32 cellular contexts compared by ENCODE assay signal in genomic region chr2:198488964-198489363, GRCh38.
A peak's percentile ranks its signal among the peaks of the same experiment; 100 is the strongest.
DNase-seq lines count a peak whose midpoint lies in the region; ATAC-seq, FAIRE-seq and TF ChIP-seq lines count a peak whose summit lies in the region.
"Had no signal": no experiment of that assay in that cellular context is flagged by ENCODE, and none has a peak within 500 bp of the region (broad histone marks: within the 10 kb centered on the region; RNA-seq: fewer than 3 reads in every experiment).

No MANE protein-coding gene starts in this region.

- intact Hi-C loops in HepG2 (cut with micrococcal nuclease; ENCODE audit: unreplicated experiment) = no loop called here
- intact Hi-C loops in right lobe of liver (cut with DNase I) = no loop called here
- intact Hi-C loops in kidney (cut with DNase I) = no loop called here
- intact Hi-C loops in adrenal gland (cut with DNase I) = no loop called here

- H3K9ac ChIP-seq in HepG2 (ENCODE audit: insufficient read depth, low read depth, low read length) (no peak overlapping the region), kidney (ENCODE audit: low read length in 2 of 2) (no peak overlapping the region)
- H3K9ac ChIP-seq: BLaER1; BLaER1 treated with 17β-estradiol and CSF1 and Interleukin-3, amounts not matched to agents 10 nM and 100 nM had no signal

- H3K4me3 ChIP-seq in HepG2 (replicated peaks in 1 of 3; ENCODE audit: insufficient read depth in 1 of 3, low read depth in 2 of 3, low read length in 3 of 3) (no peak overlapping the region), right lobe of liver (no peak overlapping the region), A549 (no peak overlapping the region), kidney (ENCODE audit: low read length in 2 of 2) (no peak overlapping the region), adrenal gland (no peak overlapping the region)
- H3K4me3 ChIP-seq: BLaER1; BLaER1 treated with 17β-estradiol and CSF1 and Interleukin-3, amounts not matched to agents 10 nM and 100 nM had no signal

- POLR2A ChIA-PET in HepG2 (lab: Yijun Ruan, JAX) = no interaction called here
- POLR2A ChIA-PET in A549 (lab: Yijun Ruan, JAX) = no interaction called here

- H3K27ac ChIP-seq in HepG2 (ENCODE audit: extremely low read length, insufficient read depth, low read length) (no peak overlapping the region), right lobe of liver (no peak overlapping the region), A549 (no peak overlapping the region), kidney (ENCODE audit: low read depth in 2 of 2, low read length in 2 of 2) (no peak overlapping the region), adrenal gland (no peak overlapping the region)
- H3K27ac ChIP-seq: 22Rv1; BLaER1; BLaER1 treated with 17β-estradiol and CSF1 and Interleukin-3, amounts not matched to agents 10 nM and 100 nM; C4-2B had no signal

- no peak for FAIRE-seq in HepG2 (lab: Jason Lieb, UNC)
- FAIRE-seq in A549 (lab: Jason Lieb, UNC) = no peak
- peak; percentile 23 for FAIRE-seq in kidney (lab: Jason Lieb, UNC)
- FAIRE-seq: A204.1, D721Med had no signal

- CTCF ChIA-PET in HepG2 (lab: Yijun Ruan, JAX; ENCODE audit: low intra/inter-chr PET ratio, low total read pairs) = no interaction called here
- CTCF ChIA-PET in A549 (lab: Yijun Ruan, JAX) = no interaction called here

- in situ Hi-C loops in HepG2 (cut with HindIII; ENCODE audit: extremely low pct_ligation_motif_present, low pct_unique_long_range_greater_than_20kb) = no loop called here

- DNase-seq in HepG2 (ENCODE audit: low spot score) (no peak), right lobe of liver (no peak), A549 (ENCODE audit: low read depth in 1 of 2, low spot score in 1 of 2) (no peak), kidney (no peak), adrenal gland (no peak)
- DNase-seq: 8988T; ACHN; AML-193; BE2C; C1 segment of cervical spinal cord; Caco-2; Calu3; CD4-positive, alpha-beta memory T cell; CD4-positive, alpha-beta T cell; CD4-positive, CD25-positive, alpha-beta regulatory T cell; CD8-positive, alpha-beta memory T cell; CD8-positive, alpha-beta T cell; COR-L47; DMS 273 treated with DMSO at 0.1 percent for 48 hours; DMS153; DMS53; DMS79; DMS79 treated with DMSO at 0.1 percent for 48 hours; DND-41; EL had no signal

- no peaks in the 10 kb centered on the region for H3K79me2 ChIP-seq in HepG2 (ENCODE audit: insufficient read depth, low read length)

- no peaks in the 10 kb centered on the region for H4K20me1 ChIP-seq in HepG2 (ENCODE audit: insufficient read depth, low read length)
- H4K20me1 ChIP-seq: BLaER1; BLaER1 treated with 17β-estradiol and CSF1 and Interleukin-3, amounts not matched to agents 10 nM and 100 nM had no signal

- no peaks in the 10 kb centered on the region for H3K36me3 ChIP-seq in HepG2 (replicated peaks in 1 of 2; ENCODE audit: control insufficient read depth in 1 of 2, insufficient read depth in 2 of 2, low read length in 2 of 2)
- H3K36me3 ChIP-seq in right lobe of liver = no peaks in the 10 kb centered on the region
- no peaks in the 10 kb centered on the region for H3K36me3 ChIP-seq in kidney (ENCODE audit: control insufficient read depth in 1 of 2, insufficient read depth in 2 of 2, low read length in 2 of 2)
- no peaks in the 10 kb centered on the region for H3K36me3 ChIP-seq in adrenal gland (replicated peaks in 1 of 2)
- H3K36me3 ChIP-seq: BE2C; BLaER1; BLaER1 treated with 17β-estradiol and CSF1 and Interleukin-3, amounts not matched to agents 10 nM and 100 nM had no signal

- H3K4me1 ChIP-seq in HepG2 (ENCODE audit: insufficient read depth, low read length) (no peaks in the 10 kb centered on the region), right lobe of liver (no peaks in the 10 kb centered on the region), A549 (no peaks in the 10 kb centered on the region), kidney (ENCODE audit: control insufficient read depth in 1 of 2, insufficient read depth in 1 of 2, low read depth in 1 of 2, low read length in 2 of 2) (no peaks in the 10 kb centered on the region), adrenal gland (replicated peaks in 1 of 2) (no peaks in the 10 kb centered on the region)
- H3K4me1 ChIP-seq: BE2C; BLaER1; BLaER1 treated with 17β-estradiol and CSF1 and Interleukin-3, amounts not matched to agents 10 nM and 100 nM; Caco-2 had no signal

- TF ChIP-seq POLR2A in HepG2 (IDR thresholded peaks at IDR 0.05; ENCODE audit: insufficient read depth in 1 of 2, low read depth in 2 of 2, low read length in 2 of 2) (no peak), right lobe of liver (IDR thresholded peaks at IDR 0.05) (no peak), A549 (IDR thresholded peaks at IDR 0.05; ENCODE audit: low read length) (no peak), adrenal gland (IDR thresholded peaks at IDR 0.05) (no peak)

- no peak for ATAC-seq in HepG2
- no peak for ATAC-seq in right lobe of liver
- ATAC-seq in A549 = no peak
- ATAC-seq in HG03457 (IDR thresholded peaks at IDR 0.05; ENCODE audit: unreplicated experiment) = no peak
- ATAC-seq: CD8-positive, alpha-beta T cell had no signal

- no TSS peak for BruUV-seq in HepG2 (replicated peaks; lab: Mats Ljungman, UMichigan)

- H3K4me2 ChIP-seq in HepG2 (ENCODE audit: low read depth, low read length) (no peak overlapping the region), A549 (no peak overlapping the region)
- H3K4me2 ChIP-seq: BLaER1; BLaER1 treated with 17β-estradiol and CSF1 and Interleukin-3, amounts not matched to agents 10 nM and 100 nM had no signal

- TF ChIP-seq RAD21 in HepG2 (CRISPR knock-in tag; IDR thresholded peaks at IDR 0.05) (no peak), A549 (conservative IDR thresholded peaks at IDR 0.05 in 1 of 2, IDR thresholded peaks at IDR 0.05 in 1 of 2) (no peak)

- TF ChIP-seq CTCF in HepG2 (CRISPR knock-in tag; IDR thresholded peaks at IDR 0.05) (no peak), right lobe of liver (IDR thresholded peaks at IDR 0.05) (no peak), A549 (IDR thresholded peaks at IDR 0.05) (no peak), kidney (IDR thresholded peaks at IDR 0.05; ENCODE audit: borderline replicate concordance, extremely low read depth, insufficient read depth) (no peak), adrenal gland (IDR thresholded peaks at IDR 0.05) (no peak)

- H3K9me3 ChIP-seq in HepG2 (ENCODE audit: low read length) = no peaks in the 10 kb centered on the region
- H3K9me3 ChIP-seq in right lobe of liver = no peaks in the 10 kb centered on the region
- no peaks in the 10 kb centered on the region for H3K9me3 ChIP-seq in A549
- H3K9me3 ChIP-seq in kidney (ENCODE audit: control insufficient read depth in 1 of 2, low read length in 2 of 2) = no peaks in the 10 kb centered on the region
- peaks cover 0 to 4% (median 0%) of the 10 kb centered on the region in 3 donors for H3K9me3 ChIP-seq in adrenal gland (replicated peaks in 1 of 3)
- H3K9me3 ChIP-seq: BE2C; BLaER1; BLaER1 treated with 17β-estradiol and CSF1 and Interleukin-3, amounts not matched to agents 10 nM and 100 nM; Caco-2 had no signal

- no peaks in the 10 kb centered on the region for H3K27me3 ChIP-seq in HepG2 (ENCODE audit: control insufficient read depth in 1 of 2, insufficient read depth in 2 of 2, low read length in 2 of 2)
- no peaks in the 10 kb centered on the region for H3K27me3 ChIP-seq in right lobe of liver
- no peaks in the 10 kb centered on the region for H3K27me3 ChIP-seq in adrenal gland
- H3K27me3 ChIP-seq: BE2C; BLaER1; BLaER1 treated with 17β-estradiol and CSF1 and Interleukin-3, amounts not matched to agents 10 nM and 100 nM had no signal

- no peak overlapping the region for H2AFZ ChIP-seq in HepG2 (ENCODE audit: low read length)

- TF ChIP-seq EP300 in HepG2 (IDR thresholded peaks at IDR 0.05; ENCODE audit: low read depth in 2 of 2, low read length in 2 of 2) (no peak), HepG2 (CRISPR knock-in tag; IDR thresholded peaks at IDR 0.05; ENCODE audit: borderline replicate concordance) (no peak), A549 (IDR thresholded peaks at IDR 0.05) (no peak)

TF ChIP-seq in HepG2, 621 proteins besides CTCF, POLR2A, EP300 and RAD21 (continues in another document):
- no peak for TF ChIP-seq ZNF710 (CRISPR knock-in tag; IDR thresholded peaks at IDR 0.05; ENCODE audit: borderline replicate concordance)
- no peak for TF ChIP-seq ZNF205 (CRISPR knock-in tag; IDR thresholded peaks at IDR 0.05)
- TF ChIP-seq MAFK (conservative IDR thresholded peaks at IDR 0.05 in 1 of 2, IDR thresholded peaks at IDR 0.05 in 1 of 2; ENCODE audit: low read length in 2 of 2) = peak; percentile 65 to 69
- TF ChIP-seq HNF4A (CRISPR knock-in tag; IDR thresholded peaks at IDR 0.05) = no peak

TF ChIP-seq in A549, 52 proteins besides CTCF, POLR2A, EP300 and RAD21:
- TF ChIP-seq SMC3 (IDR thresholded peaks at IDR 0.05) (no peak), RCOR1 (IDR thresholded peaks at IDR 0.05; ENCODE audit: low read depth, low read length) (no peak), CBX8 (IDR thresholded peaks at IDR 0.05) (no peak), MAFK (IDR thresholded peaks at IDR 0.05; ENCODE audit: partially characterized antibody) (peak; percentile 42), SREBF2 (IDR thresholded peaks at IDR 0.05) (no peak), GATA3 (IDR thresholded peaks at IDR 0.05; ENCODE audit: borderline replicate concordance) (no peak), HDAC2 (IDR thresholded peaks at IDR 0.05) (no peak), HES2 (IDR thresholded peaks at IDR 0.05) (no peak), FOSL2 (IDR thresholded peaks at IDR 0.05) (no peak), FOSL2 (CRISPR knock-in tag; IDR thresholded peaks at IDR 0.05) (no peak)

Comparison
In these comparisons a context has a peak if more than half of its experiments do, and no peak if none do; other contexts are left out.
1. Of the 38 proteins assayed by ChIP-seq in both HepG2 and A549: peak only in HepG2: none; only in A549: none; in both: MAFK; in neither: 37.